8 cellular contexts compared by ENCODE assay signal in genomic region chr14:20986811-20987210, GRCh38. TPM values are rescaled to one million over a fixed set of nuclear protein-coding genes. Genes with fewer than 3 reads are reported as not detected.
DNase-seq lines count a peak whose midpoint lies in the region; ATAC-seq and TF ChIP-seq lines count a peak whose summit lies in the region.
"Had no signal": no experiment of that assay in that cellular context is flagged by ENCODE, and none has a peak within 500 bp of the region (broad histone marks: within the 10 kb centered on the region; RNA-seq: fewer than 3 reads in every experiment).

No MANE protein-coding gene starts in this region.

- no peak for TF ChIP-seq EP300 in sigmoid colon (IDR thresholded peaks at IDR 0.05)

- intact Hi-C loops in uterus (cut with DNase I; ENCODE audit: low total_unique reads), result no loop called here
- intact Hi-C loops in sigmoid colon (cut with DNase I), result no loop called here

- no peak for ATAC-seq in HG03521 (IDR thresholded peaks at IDR 0.05; ENCODE audit: unreplicated experiment)

- H3K36me3 ChIP-seq in uterus (no peaks in the 10 kb centered on the region), sigmoid colon (peaks cover 0 to 5% (median 0%) of the 10 kb centered on the region in 4 donors)

- no peak for TF ChIP-seq POLR2A in uterus (IDR thresholded peaks at IDR 0.05)
- no peak for TF ChIP-seq POLR2A in sigmoid colon (IDR thresholded peaks at IDR 0.05)

- H3K27ac ChIP-seq in uterus (peak overlapping the region; percentile 63 to 68), sigmoid colon (peak overlapping the region in 2 of 4 donors; percentile 43 to 55)
- H3K27ac ChIP-seq: KMS-11 had no signal

- TF ChIP-seq CTCF in fibroblast of mammary gland (conservative IDR thresholded peaks at IDR 0.05; ENCODE audit: control insufficient read depth, insufficient read depth, low read depth, low read length), result no peak
- no peak for TF ChIP-seq CTCF in uterus (IDR thresholded peaks at IDR 0.05)
- TF ChIP-seq CTCF in sigmoid colon (IDR thresholded peaks at IDR 0.05), result no peak

- no peaks in the 10 kb centered on the region for H3K9me3 ChIP-seq in uterus
- H3K9me3 ChIP-seq in sigmoid colon, result no peaks in the 10 kb centered on the region

- H3K4me3 ChIP-seq in fibroblast of mammary gland (ENCODE audit: control insufficient read depth, low read depth, low read length) (no peak overlapping the region), uterus (no peak overlapping the region), sigmoid colon (no peak overlapping the region)

- DNase-seq in NOMO-1 (lab: John Stamatoyannopoulos, UW; ENCODE audit: unreplicated experiment in 2 of 2) (peak; percentile 10 to 44), NOMO-1 treated with dmso at 0.1 percent for 144 hours (lab: John Stamatoyannopoulos, UW; ENCODE audit: unreplicated experiment) (no peak), fibroblast of mammary gland (ENCODE audit: low read depth) (peak; percentile 98), uterus (peak; percentile 35 to 52), sigmoid colon (no peak)
- DNase-seq: kidney had no signal

- H3K27me3 ChIP-seq in uterus (no peaks in the 10 kb centered on the region), sigmoid colon (no peaks in the 10 kb centered on the region)

- peaks cover 0 to 11% of the 10 kb centered on the region in 2 donors for H3K4me1 ChIP-seq in uterus
- peaks cover 0 to 32% (median 23%) of the 10 kb centered on the region in 4 donors for H3K4me1 ChIP-seq in sigmoid colon

- 58 to 63% methylated on average over 2 of the region's 2 CpGs for WGBS in sigmoid colon, 2 donors

RNA-seq across cellular contexts. Expression of gene METTL17, which starts 3.0 kb away (rescaled TPM):
- 10 to 100 TPM; 46.6 to 73.5 (median 65.9) TPM for total RNA-seq in uterus
- total RNA-seq in sigmoid colon, result 100 to 1,000 TPM in 1 of 4 donors, 10 to 100 TPM in 3; 72.9 to 103 (median 90.0) TPM
- polyA plus RNA-seq in sigmoid colon, result 10 to 100 TPM; 24.0 to 76.4 (median 25.2) TPM

RNA-seq across cellular contexts. Expression of gene SLC39A2, which starts 12.3 kb away (rescaled TPM):
- total RNA-seq in uterus (under 1 TPM in 2 of 4 donors, not detected in 2; 0.52 to 0.97 TPM), sigmoid colon (not detected)
- 1 to 10 TPM in 1 of 3 donors, not detected in 2; 1.2 TPM for polyA plus RNA-seq in sigmoid colon
- total RNA-seq: kidney had no signal

RNA-seq across cellular contexts. Expression of gene RNASE2, which starts 31.5 kb away (rescaled TPM):
- total RNA-seq in uterus (1 to 10 TPM in 2 of 4 donors, under 1 TPM in 1, not detected in 1; 0.51 to 1.8 (median 1.0) TPM), sigmoid colon (10 to 100 TPM in 1 of 4 donors, 1 to 10 TPM in 2, not detected in 1; 2.1 to 14.3 (median 2.9) TPM)
- polyA plus RNA-seq in sigmoid colon, result 1 to 10 TPM in 2 of 3 donors, not detected in 1; 3.1 to 3.2 TPM

RNA-seq across cellular contexts. Expression of gene NDRG2, which starts 38.0 kb away (rescaled TPM):
- total RNA-seq in uterus (100 to 1,000 TPM; 111 to 563 (median 200) TPM), sigmoid colon (100 to 1,000 TPM; 184 to 276 (median 235) TPM)
- polyA plus RNA-seq in sigmoid colon, result 100 to 1,000 TPM; 114 to 199 (median 141) TPM

RNA-seq across cellular contexts. Expression of gene TPPP2, which starts 43.2 kb away (rescaled TPM):
- total RNA-seq in uterus, result under 1 TPM in 1 of 4 donors, not detected in 3; 0.67 TPM
- not detected for total RNA-seq in sigmoid colon
- polyA plus RNA-seq in sigmoid colon, result under 1 TPM in 1 of 3 donors, not detected in 2; 0.36 TPM
- total RNA-seq: kidney had no signal

Comparison
In these comparisons a context has a peak if more than half of its experiments do, and no peak if none do; other contexts are left out.
1. DNase-seq: peak in NOMO-1 (2 of 2), fibroblast of mammary gland (single experiment) and uterus (2 of 2); none in NOMO-1 treated with dmso at 0.1 percent for 144 hours (single experiment) and sigmoid colon (single experiment).